In the genomic region with DNA sequence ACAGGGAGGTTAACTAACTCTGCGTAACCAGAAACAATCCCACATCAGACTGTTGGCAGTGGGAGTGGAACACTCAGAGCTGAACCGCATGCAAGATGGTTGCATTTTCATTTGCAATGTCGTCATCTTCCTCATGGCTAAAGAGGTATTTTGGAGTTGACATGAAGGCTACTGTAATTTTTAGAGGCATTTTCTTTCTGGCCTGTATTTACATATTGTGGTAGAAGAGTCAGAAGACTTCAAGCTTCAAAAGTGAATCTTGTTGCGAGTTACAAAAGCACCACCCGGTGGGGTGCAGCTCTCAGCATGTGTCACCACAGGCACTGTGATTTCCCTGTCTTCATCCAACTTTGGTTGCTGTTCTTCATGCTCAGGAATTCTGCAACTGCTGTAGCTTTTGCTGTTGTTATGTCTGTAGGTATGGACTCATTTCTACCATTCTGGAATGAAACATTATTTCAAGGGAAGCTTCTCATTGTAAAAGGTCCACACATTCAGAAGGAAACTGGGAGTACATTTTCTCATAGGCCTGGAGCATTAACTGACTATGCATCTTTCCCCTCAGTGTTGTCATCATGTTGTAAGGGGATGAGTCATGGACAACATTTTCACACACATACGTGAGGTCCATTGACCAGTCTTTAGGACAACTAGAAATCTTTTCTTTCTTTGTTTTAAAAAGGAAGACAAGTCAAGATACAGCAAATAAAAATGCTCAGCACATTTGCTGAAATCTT, we compare ENCODE assay signal across 11 cellular contexts. TPM values are rescaled to one million over a fixed set of nuclear protein-coding genes. Genes with fewer than 3 reads are reported as not detected.
DNase-seq lines count a peak whose midpoint lies in the region; ATAC-seq and TF ChIP-seq lines count a peak whose summit lies in the region.
"Had no signal": no experiment of that assay in that cellular context is flagged by ENCODE, and none has a peak within 500 bp of the region (broad histone marks: within the 10 kb centered on the region; RNA-seq: fewer than 3 reads in every experiment).

No MANE protein-coding gene starts in this region.

- H3K4me3 ChIP-seq in brain microvascular endothelial cell (ENCODE audit: low read depth, low read length) (no peak overlapping the region), smooth muscle cell (no peak overlapping the region), tibial artery (no peak overlapping the region)

- no peaks in the 10 kb centered on the region for H3K79me2 ChIP-seq in smooth muscle cell (ENCODE audit: low read depth)

- ATAC-seq in GM21515 (IDR thresholded peaks at IDR 0.05; ENCODE audit: unreplicated experiment) (peak; percentile 53), HG03108 (IDR thresholded peaks at IDR 0.05; ENCODE audit: unreplicated experiment) (no peak)
- ATAC-seq: activated T-helper 17 cell treated with anti-CD3 and anti-CD28 coated beads, Interleukin-2, amount 50 U/mL, for 72 hours; effector memory CD8-positive, alpha-beta T cell had no signal

- intact Hi-C loops in tibial artery (cut with DNase I; ENCODE audit: low total_unique reads) = no loop called here

- no peaks in the 10 kb centered on the region for H4K20me1 ChIP-seq in smooth muscle cell (ENCODE audit: low read depth)

- H3K9me3 ChIP-seq in smooth muscle cell (replicated peaks; ENCODE audit: low read depth) (no peaks in the 10 kb centered on the region), tibial artery (no peaks in the 10 kb centered on the region)

- H3K27ac ChIP-seq in brain microvascular endothelial cell = no peak overlapping the region
- H3K27ac ChIP-seq in smooth muscle cell (ENCODE audit: low read depth) = peak overlapping the region; percentile 86
- H3K27ac ChIP-seq in tibial artery = no peak overlapping the region
- H3K27ac ChIP-seq: KMS-11 had no signal

- H3K27ac Mint-ChIP-seq in glutamatergic neuron (ENCODE audit: unreplicated experiment) = no peak overlapping the region
- H3K27ac Mint-ChIP-seq: activated T-helper 17 cell treated with anti-CD3 and anti-CD28 coated beads, Interleukin-2, amount 50 U/mL, for 72 hours; effector memory CD8-positive, alpha-beta T cell had no signal

- H3K36me3 Mint-ChIP-seq in glutamatergic neuron (ENCODE audit: unreplicated experiment) = no peaks in the 10 kb centered on the region

- H3K4me1 ChIP-seq in smooth muscle cell (ENCODE audit: low read depth) = no peaks in the 10 kb centered on the region
- H3K4me1 ChIP-seq in tibial artery = no peaks in the 10 kb centered on the region

- H3K36me3 ChIP-seq in brain microvascular endothelial cell (replicated peaks) = no peaks in the 10 kb centered on the region
- no peaks in the 10 kb centered on the region for H3K36me3 ChIP-seq in smooth muscle cell (ENCODE audit: low read depth)
- H3K36me3 ChIP-seq in tibial artery = no peaks in the 10 kb centered on the region

- TF ChIP-seq CTCF in brain microvascular endothelial cell (IDR thresholded peaks at IDR 0.05; ENCODE audit: low read depth, low read length, missing control alignments) (no peak), smooth muscle cell (IDR thresholded peaks at IDR 0.05; ENCODE audit: borderline replicate concordance, insufficient read depth, poor library complexity, severe bottlenecking) (no peak), tibial artery (IDR thresholded peaks at IDR 0.05) (no peak), glutamatergic neuron (IDR thresholded peaks at IDR 0.05; ENCODE audit: partially characterized antibody, unreplicated experiment) (no peak)

- H3K27me3 ChIP-seq in brain microvascular endothelial cell (replicated peaks) (no peaks in the 10 kb centered on the region), smooth muscle cell (ENCODE audit: low read depth) (no peaks in the 10 kb centered on the region), tibial artery (no peaks in the 10 kb centered on the region)

- peak overlapping the region; percentile 11 for H3K9ac ChIP-seq in smooth muscle cell (ENCODE audit: low read depth)
- H3K9ac ChIP-seq: KMS-11 had no signal

- H2AFZ ChIP-seq in smooth muscle cell (ENCODE audit: low read depth) = peak overlapping the region; percentile 64

- peak overlapping the region; percentile 4 for H3K4me2 ChIP-seq in smooth muscle cell
- H3K4me2 ChIP-seq: KMS-11 had no signal

- 42% methylated on average over 6 of the region's 6 CpGs for WGBS in smooth muscle cell (ENCODE audit: low lambda C conversion rate)

- DNase-seq in HT1080 (ENCODE audit: low read depth) (peak; percentile 73), brain microvascular endothelial cell (peak; percentile 52), smooth muscle cell (lab: John Stamatoyannopoulos, UW; ENCODE audit: unreplicated experiment) (no peak), tibial artery (no peak), glutamatergic neuron (no peak)
- DNase-seq: effector memory CD8-positive, alpha-beta T cell; posterior cingulate gyrus had no signal

- in situ Hi-C loops in brain microvascular endothelial cell (cut with HindIII; ENCODE audit: low pct_ligation_motif_present, low sequenced_read_pairs) = no loop called here

- no peak overlapping the region for H3K4me3 Mint-ChIP-seq in glutamatergic neuron (ENCODE audit: unreplicated experiment)
- H3K4me3 Mint-ChIP-seq: activated T-helper 17 cell treated with anti-CD3 and anti-CD28 coated beads, Interleukin-2, amount 50 U/mL, for 72 hours; effector memory CD8-positive, alpha-beta T cell had no signal

- H3F3A ChIP-seq in smooth muscle cell (ENCODE audit: low read depth) = no peaks in the 10 kb centered on the region

- no peaks in the 10 kb centered on the region for H3K4me1 Mint-ChIP-seq in glutamatergic neuron (ENCODE audit: low read depth, unreplicated experiment)
- H3K4me1 Mint-ChIP-seq: activated T-helper 17 cell treated with anti-CD3 and anti-CD28 coated beads, Interleukin-2, amount 50 U/mL, for 72 hours had no signal

- no peaks in the 10 kb centered on the region for H3K27me3 Mint-ChIP-seq in glutamatergic neuron (ENCODE audit: unreplicated experiment)

- H3K9me3 Mint-ChIP-seq in glutamatergic neuron (ENCODE audit: unreplicated experiment) = peaks cover 4% of the 10 kb centered on the region

RNA-seq across cellular contexts. Expression of a gene that starts 35.4 kb away (rescaled TPM):
- 1.0 and 1.4 TPM in 2 replicates for total RNA-seq in HT1080 (2014; rRNA removed; shearing (Covaris generic))
- polyA plus RNA-seq in HT1080 (2015; cell fraction: cytosol; rRNA removed) = 2.3 and 3.2 TPM in 2 replicates
- polyA plus RNA-seq in HT1080 (2015; cell fraction: nucleus; rRNA removed) = 2.6 and 3.2 TPM in 2 replicates
- total RNA-seq in smooth muscle cell = 18.8 and 20.8 TPM in 2 replicates
- 11.5 and 12.9 TPM in 2 replicates for polyA plus RNA-seq in smooth muscle cell
- 0.51 TPM for total RNA-seq in glutamatergic neuron (ENCODE audit: unreplicated experiment)
- total RNA-seq: activated T-helper 17 cell treated with anti-CD3 and anti-CD28 coated beads, Interleukin-2, amount 50 U/mL, for 72 hours had no signal

Comparison
In these comparisons a context has a peak if more than half of its experiments do, and no peak if none do; other contexts are left out.
1. DNase-seq: peak in HT1080 (single experiment) and brain microvascular endothelial cell (single experiment); none in smooth muscle cell (single experiment), tibial artery (0 of 2) and glutamatergic neuron (single experiment).